Comparison of ENCODE assay signal across 13 cellular contexts in genomic region chr1:234246638-234247116, GRCh38.
A peak's percentile ranks its signal among the peaks of the same experiment; 100 is the strongest.
DNase-seq lines count a peak whose midpoint lies in the region; ATAC-seq and TF ChIP-seq lines count a peak whose summit lies in the region.
"Had no signal": no experiment of that assay in that cellular context is flagged by ENCODE, and none has a peak within 500 bp of the region (broad histone marks: within the 10 kb centered on the region; RNA-seq: fewer than 3 reads in every experiment).

No MANE protein-coding gene starts in this region.

- no peak for TF ChIP-seq CTCF in gastrocnemius medialis (IDR thresholded peaks at IDR 0.05 in 4 of 5, conservative IDR thresholded peaks at IDR 0.05 in 1 of 5)

- intact Hi-C loops in gastrocnemius medialis (cut with DNase I; ENCODE audit: low total_unique reads), result no loop called here

- no peaks in the 10 kb centered on the region for H3K27me3 ChIP-seq in gastrocnemius medialis
- H3K27me3 ChIP-seq: thyroid gland had no signal

- TF ChIP-seq POLR2A in gastrocnemius medialis (IDR thresholded peaks at IDR 0.05), result no peak

- in situ Hi-C loops in gastrocnemius medialis (cut with MboI; ENCODE audit: low sequenced_read_pairs in 4 of 4), result no loop called here

- H3K36me3 ChIP-seq in gastrocnemius medialis, result no peaks in the 10 kb centered on the region
- H3K36me3 ChIP-seq: thyroid gland had no signal

- ATAC-seq in GM19025 (IDR thresholded peaks at IDR 0.05; ENCODE audit: low read depth, unreplicated experiment), result peak; percentile 89
- ATAC-seq in HG02588 (IDR thresholded peaks at IDR 0.05; ENCODE audit: unreplicated experiment), result peak; percentile 81
- peak; percentile 89 for ATAC-seq in HG03439 (IDR thresholded peaks at IDR 0.05; ENCODE audit: unreplicated experiment)
- ATAC-seq in gastrocnemius medialis, result no peak
- ATAC-seq: naive thymus-derived CD4-positive, alpha-beta T cell had no signal

- no peaks in the 10 kb centered on the region for H3K4me1 ChIP-seq in gastrocnemius medialis
- H3K4me1 ChIP-seq: thyroid gland had no signal

- H3K4me3 ChIP-seq in GM08714 (ENCODE audit: low read length) (peak overlapping the region; percentile 9; the same call in 1 of the 2 replicates), gastrocnemius medialis (no peak overlapping the region)
- H3K4me3 ChIP-seq: thyroid gland had no signal

- no peak overlapping the region for H3K27ac ChIP-seq in gastrocnemius medialis
- H3K27ac ChIP-seq: thyroid gland had no signal

- no peaks in the 10 kb centered on the region for H3K9me3 ChIP-seq in gastrocnemius medialis
- H3K9me3 ChIP-seq: thyroid gland had no signal

- DNase-seq in activated gamma-delta T cell treated with Interleukin-2 at 50 U/mL for 16 hours, result no peak
- DNase-seq in SKM-1 (lab: John Stamatoyannopoulos, UW; ENCODE audit: unreplicated experiment), result no peak
- DNase-seq in activated CD4-positive, alpha-beta T cell treated with anti-CD3 and anti-CD28 coated beads, Interleukin-2, amount 50 U/mL, for 1 hour, result no peak
- no peak for DNase-seq in gastrocnemius medialis
- DNase-seq: activated naive CD8-positive, alpha-beta T cell treated with anti-CD3 and anti-CD28 coated beads, Interleukin-2, amount 10 ng/mL, durations not matched to agents 7 days and 5 days; naive thymus-derived CD4-positive, alpha-beta T cell; stimulated activated CD4-positive, alpha-beta T cell treated with anti-CD3 and anti-CD28 coated beads, Interleukin-2, amount 100 ng/mL, for 24 hours; T1000; thyroid gland had no signal

Comparison
In these comparisons a context has a peak if more than half of its experiments do, and no peak if none do; other contexts are left out.
1. ATAC-seq: peak in GM19025 (single experiment), HG02588 (single experiment) and HG03439 (single experiment); none in gastrocnemius medialis (0 of 2).